ENCODE assay signal across 8 cellular contexts in the genomic region with DNA sequence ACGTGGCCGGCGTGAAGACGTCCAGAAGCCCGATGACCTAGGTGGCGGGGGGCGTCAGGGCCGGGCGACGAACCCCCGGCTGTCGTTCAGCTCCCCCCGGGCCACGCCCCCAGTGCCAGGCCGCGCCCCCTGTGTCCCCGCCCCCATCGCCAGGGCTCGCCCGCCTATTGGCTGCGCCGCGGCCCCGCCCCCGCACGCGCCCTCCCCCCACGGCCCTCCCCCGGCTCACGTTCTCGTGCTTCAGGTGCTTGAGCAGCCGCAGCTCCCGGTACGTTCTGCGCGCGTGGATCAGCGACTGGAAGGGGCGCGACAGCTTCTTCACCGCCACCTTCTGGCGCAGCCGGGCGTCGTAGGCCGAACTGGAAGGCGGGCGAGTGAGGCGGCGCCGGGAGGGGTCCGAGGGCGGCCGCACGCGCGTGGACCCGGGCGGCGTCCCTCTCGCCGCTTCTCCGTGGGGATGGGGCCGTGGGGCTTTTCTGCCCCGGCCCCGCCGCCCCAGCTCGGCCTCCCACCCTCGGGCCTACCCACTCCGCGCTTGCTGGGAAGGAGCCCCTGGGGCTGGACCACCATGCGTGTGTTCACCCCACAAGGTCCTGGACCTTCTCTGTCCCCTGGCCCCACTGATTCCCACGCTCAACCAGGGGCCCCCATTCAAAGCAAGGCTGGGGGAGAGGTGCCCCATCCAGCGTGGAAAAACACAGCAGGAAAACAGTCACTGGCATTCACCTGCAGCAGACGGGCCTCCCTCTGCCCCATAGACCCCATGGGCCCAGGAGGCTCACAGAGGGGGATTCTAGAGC. TPM values are rescaled to one million over a fixed set of nuclear protein-coding genes. Genes with fewer than 3 reads are reported as not detected.
DNase-seq lines count a peak whose midpoint lies in the region; ATAC-seq and TF ChIP-seq lines count a peak whose summit lies in the region.

No MANE protein-coding gene starts in this region.

- H2AFZ ChIP-seq in OCI-LY1 (ENCODE audit: low read length): no peak overlapping the region

- DNase-seq in AG08396 (ENCODE audit: low spot score) (peak; percentile 94), ascending aorta (ENCODE audit: low spot score in 2 of 2) (no peak), dedifferentiated amniotic fluid mesenchymal stem cell (ENCODE audit: extremely low spot score) (no peak), SHP77 (lab: John Stamatoyannopoulos, UW) (no peak)
- peak; percentile 54 to 57 for DNase-seq in stimulated activated CD4-positive, alpha-beta T cell treated with anti-CD3 and anti-CD28 coated beads, Interleukin-4, amount 100 ng/mL, for 4 hours

- no peaks in the 10 kb centered on the region for H3K9me2 ChIP-seq in OCI-LY1 (ENCODE audit: low read depth, low read length)

- no peaks in the 10 kb centered on the region for H4K20me1 ChIP-seq in OCI-LY1 (ENCODE audit: insufficient read depth, low read length)

- no peaks in the 10 kb centered on the region for H3K79me2 ChIP-seq in OCI-LY1 (ENCODE audit: insufficient read depth, low read length)

- TF ChIP-seq CTCF in OCI-LY1 (IDR thresholded peaks at IDR 0.05; ENCODE audit: low read length) (no peak; the same call in 1 of the 2 replicates), ascending aorta (IDR thresholded peaks at IDR 0.05) (peak in 1 of 3 experiments; percentile 40)

- peak overlapping the region; percentile 42 for H3K4me2 ChIP-seq in OCI-LY1 (ENCODE audit: low read length)

- peaks cover 36% of the 10 kb centered on the region for H3K4me1 ChIP-seq in OCI-LY1 (ENCODE audit: insufficient read depth, low read length, severe bottlenecking)
- H3K4me1 ChIP-seq in ascending aorta: peaks cover 15 to 34% of the 10 kb centered on the region in 2 donors
- peaks cover 3% of the 10 kb centered on the region for H3K4me1 ChIP-seq in iPS-15b (ENCODE audit: control insufficient read depth, insufficient read depth, low read length)

- H3K27ac ChIP-seq in OCI-LY1 (ENCODE audit: low read depth, low read length, poor library complexity, severe bottlenecking): no peak overlapping the region
- no peak overlapping the region for H3K27ac ChIP-seq in ascending aorta

- H3K9me3 ChIP-seq in OCI-LY1 (ENCODE audit: low read length): no peaks in the 10 kb centered on the region
- H3K9me3 ChIP-seq in ascending aorta: no peaks in the 10 kb centered on the region
- no peaks in the 10 kb centered on the region for H3K9me3 ChIP-seq in iPS-15b (ENCODE audit: control insufficient read depth, insufficient read depth, low read length)

- no peaks in the 10 kb centered on the region for H3K36me3 ChIP-seq in OCI-LY1 (ENCODE audit: insufficient read depth, low read length)
- H3K36me3 ChIP-seq in ascending aorta: no peaks in the 10 kb centered on the region
- H3K36me3 ChIP-seq in iPS-15b (ENCODE audit: control insufficient read depth, insufficient read depth, low read length): no peaks in the 10 kb centered on the region

- intact Hi-C loops in ascending aorta (cut with DNase I): no loop called here

- peak overlapping the region; percentile 36 for H3K4me3 ChIP-seq in OCI-LY1 (ENCODE audit: low read depth, low read length, poor library complexity, severe bottlenecking)
- peak overlapping the region; percentile 30 to 58 for H3K4me3 ChIP-seq in ascending aorta
- peak overlapping the region; percentile 26 for H3K4me3 ChIP-seq in iPS-15b (ENCODE audit: low read depth, low read length)

- no peaks in the 10 kb centered on the region for H3F3A ChIP-seq in OCI-LY1 (ENCODE audit: insufficient read depth, low read length)

- H3K9ac ChIP-seq in OCI-LY1 (ENCODE audit: low read length): peak overlapping the region; percentile 15; the same call in 1 of the 2 replicates
- no peak overlapping the region for H3K9ac ChIP-seq in iPS-15b (ENCODE audit: low read depth, low read length)

- ATAC-seq in HG03342 (IDR thresholded peaks at IDR 0.05; ENCODE audit: unreplicated experiment): no peak

- H3K27me3 ChIP-seq in OCI-LY1 (ENCODE audit: insufficient read depth, low read length) (no peaks in the 10 kb centered on the region; the same call in 1 of the 2 replicates), ascending aorta (no peaks in the 10 kb centered on the region), iPS-15b (ENCODE audit: control insufficient read depth, insufficient read depth, low read length) (peaks cover 32% of the 10 kb centered on the region)

RNA-seq across cellular contexts. Expression of gene MAPK11, which starts 2.4 kb away (rescaled TPM):
- 117 TPM for total RNA-seq in ascending aorta

RNA-seq across cellular contexts. Expression of gene MAPK12, which starts 6.3 kb away (rescaled TPM):
- total RNA-seq in ascending aorta: 29.4 TPM

RNA-seq across cellular contexts. Expression of gene HDAC10, which starts 16.7 kb away (rescaled TPM):
- total RNA-seq in ascending aorta: 73.2 TPM

RNA-seq across cellular contexts. Expression of gene TUBGCP6, which starts 23.0 kb away (rescaled TPM):
- 58.1 TPM for total RNA-seq in ascending aorta

RNA-seq across cellular contexts. Expression of gene PLXNB2, which starts 39.7 kb away (rescaled TPM):
- 287 TPM for total RNA-seq in ascending aorta

Comparison
In these comparisons a context has a peak if more than half of its experiments do, and no peak if none do; other contexts are left out.
1. DNase-seq: peak in AG08396 (single experiment) and stimulated activated CD4-positive, alpha-beta T cell treated with anti-CD3 and anti-CD28 coated beads, Interleukin-4, amount 100 ng/mL, for 4 hours (2 of 2); none in ascending aorta (0 of 2), dedifferentiated amniotic fluid mesenchymal stem cell (single experiment) and SHP77 (0 of 2).
2. Peak in every context shown above with its lines, with median percentiles within 50 percentile points of each other: H3K4me3 ChIP-seq.